8 cellular contexts compared by ENCODE assay signal in genomic region chr19:18542936-18543813, GRCh38. TPM values are rescaled to one million over a fixed set of nuclear protein-coding genes. Genes with fewer than 3 reads are reported as not detected.
DNase-seq lines count a peak whose midpoint lies in the region; ATAC-seq, FAIRE-seq and TF ChIP-seq lines count a peak whose summit lies in the region.

TSS of gene FKBP8 (minus strand) at chr19:18543573. CDS start at chr19:18541970, 1,603 bp downstream.

- peak within 1 kb of the TSS; percentile 96 for H3K4me2 ChIP-seq in A549

- ATAC-seq in A549: peak; percentile 97 to 98
- ATAC-seq in GM18870 (IDR thresholded peaks at IDR 0.05; ENCODE audit: unreplicated experiment): peak; percentile 43
- ATAC-seq in HG03139 (IDR thresholded peaks at IDR 0.05; ENCODE audit: unreplicated experiment): peak; percentile 87

- CTCF ChIA-PET in A549 (lab: Yijun Ruan, JAX): interaction anchor here (0.5 to 1.9 kb wide), 8 partner anchors 11 to 329 kb away, joined by 3 to 7 read pairs (median 4); partner anchors contain the start of gene REX1BD

- H3K27ac ChIP-seq in A549: peak within 1 kb of the TSS; percentile 97 to 100

- no peak for TF ChIP-seq EP300 in A549 (IDR thresholded peaks at IDR 0.05)

- no peak for TF ChIP-seq POLR2A in A549 (IDR thresholded peaks at IDR 0.05; ENCODE audit: low read length)

- peaks cover 11% of the 10 kb centered on the region; the same call in 1 of the 3 replicates for H3K4me1 ChIP-seq in A549

- POLR2A ChIA-PET in A549 (lab: Yijun Ruan, JAX): interaction anchor here (0.6 to 1.9 kb wide), 3 partner anchors 12 to 23 kb away, joined by 5 to 12 read pairs (median 7); partner anchors contain the start of gene KXD1

- DNase-seq in A549 (ENCODE audit: low read depth in 1 of 2, low spot score in 1 of 2) (peak; percentile 83 to 84), NCI-H226 (peak; percentile 69), cardiac fibroblast (ENCODE audit: low read depth in 2 of 2) (peak; percentile 87 to 93), inferior parietal cortex (ENCODE audit: extremely low spot score) (peak; percentile 88), smooth muscle cell of the brain vasculature (ENCODE audit: low read depth, low spot score) (peak; percentile 64)
- DNase-seq in activated CD4-positive, CD25-positive, alpha-beta regulatory T cell (lab: John Stamatoyannopoulos, UW): peak; percentile 87 to 92 (median 90)

- FAIRE-seq in A549 (lab: Jason Lieb, UNC): no peak

- H3K4me3 ChIP-seq in A549 (peak within 1 kb of the TSS; percentile 81), cardiac fibroblast (replicated peaks in 1 of 2; ENCODE audit: low read depth in 2 of 2, low read length in 2 of 2) (peak within 1 kb of the TSS; percentile 69 to 86)

- TF ChIP-seq CTCF in A549 (IDR thresholded peaks at IDR 0.05) (no peak), cardiac fibroblast (IDR thresholded peaks at IDR 0.05; ENCODE audit: low read depth, low read length) (no peak)

- 0% methylated on average over 1 of the region's 86 CpGs for WGBS in A549 (ENCODE audit: missing lambda C conversion rate)

- no peak for TF ChIP-seq RAD21 in A549 (conservative IDR thresholded peaks at IDR 0.05 in 1 of 2, IDR thresholded peaks at IDR 0.05 in 1 of 2)

- no peaks in the 10 kb centered on the region for H3K9me3 ChIP-seq in A549

TF ChIP-seq in A549, 52 proteins besides CTCF, POLR2A, EP300 and RAD21:
- TF ChIP-seq PBX3 (IDR thresholded peaks at IDR 0.05) (peak; percentile 91), GATA3 (IDR thresholded peaks at IDR 0.05; ENCODE audit: borderline replicate concordance) (no peak)

RNA-seq across cellular contexts. Expression of gene FKBP8, which starts in this region (rescaled TPM):
- polyA plus RNA-seq in A549 (2011; rRNA removed) (53.3 and 56.1 TPM in 2 replicates), A549 (2017; fragmentation: RNase III; extraction: RNeasy Plus Mini Kit Qiagen cat#74134 plus additional on column Dnase treatment) (97.0 to 124 TPM (median 123 TPM) in 3 replicates)
- 146 and 183 TPM in 2 replicates for polyA plus RNA-seq in A549 (2012; cell fraction: cytosol; rRNA removed)
- polyA plus RNA-seq in A549 (2012; cell fraction: nucleus; rRNA removed): 128 and 154 TPM in 2 replicates
- polyA minus RNA-seq in A549 (2011; rRNA and poly(A)+ RNA removed): 28.0 and 45.2 TPM in 2 replicates

Comparison
In these comparisons a context has a peak if more than half of its experiments do, and no peak if none do; other contexts are left out.
1. Peak in every context shown above with its lines: DNase-seq, ATAC-seq, H3K4me3 ChIP-seq and H3K27ac ChIP-seq.
2. ATAC-seq: peak in every context shown above with its lines; median percentile 98 in A549; 87 in HG03139; 43 in GM18870.